16 cellular contexts compared by ENCODE assay signal in the genomic region with DNA sequence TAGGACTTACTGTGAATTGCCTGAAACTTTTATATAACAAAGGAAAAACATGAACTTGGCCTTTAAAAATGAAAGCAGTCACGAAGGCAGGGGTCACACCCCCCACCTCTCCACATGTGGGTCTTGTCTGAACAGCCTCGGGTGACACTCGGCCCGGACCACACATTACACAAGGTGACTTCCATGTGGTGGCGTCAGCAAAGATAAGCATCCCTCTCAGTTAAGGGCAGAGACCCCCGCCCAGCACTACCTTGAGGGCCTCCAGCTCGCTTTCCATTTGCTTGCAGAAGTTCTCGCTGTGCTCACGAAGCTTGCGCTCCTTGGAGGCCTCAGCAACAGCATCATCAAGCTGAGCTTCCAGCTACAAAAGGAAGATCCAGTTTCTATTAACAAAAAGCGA. TPM values are rescaled to one million over a fixed set of nuclear protein-coding genes. Genes with fewer than 3 reads are reported as not detected.
A peak's percentile ranks its signal among the peaks of the same experiment; 100 is the strongest.
DNase-seq lines count a peak whose midpoint lies in the region; TF ChIP-seq lines count a peak whose summit lies in the region.
"Had no signal": no experiment of that assay in that cellular context is flagged by ENCODE, and none has a peak within 500 bp of the region (broad histone marks: within the 10 kb centered on the region; RNA-seq: fewer than 3 reads in every experiment).

No MANE protein-coding gene starts in this region.

- H3K27ac ChIP-seq in SK-N-MC = peak overlapping the region; percentile 47; the same call in 1 of the 2 replicates
- no peak overlapping the region for H3K27ac ChIP-seq in spleen
- no peak overlapping the region for H3K27ac ChIP-seq in substantia nigra (ENCODE audit: low read depth, low read length, poor library complexity, severe bottlenecking)
- H3K27ac ChIP-seq: C4-2B, GM23248 had no signal

- H3K4me3 ChIP-seq in SK-N-MC (no peak overlapping the region), spleen (no peak overlapping the region)
- H3K4me3 ChIP-seq: GM23248 had no signal

- DNase-seq in SK-N-MC (ENCODE audit: low read depth, low spot score) (no peak), posterior vena cava (ENCODE audit: low spot score) (peak; percentile 45), spleen (peak; percentile 61), NCI-H510A treated with DMSO at 0.1 percent for 48 hours (lab: John Stamatoyannopoulos, UW) (no peak), substantia nigra (lab: John Stamatoyannopoulos, UW) (no peak)
- no peak for DNase-seq in effector CD8-positive, alpha-beta T cell (lab: John Stamatoyannopoulos, UW)
- DNase-seq: CD4-positive, alpha-beta T cell; CD8-positive, alpha-beta memory T cell; DMS 273 treated with DMSO at 0.1 percent for 48 hours; DMS79 treated with DMSO at 0.1 percent for 48 hours; GF-D8; GM23248; H7; HCEC 1CT had no signal

- H3K4me1 ChIP-seq in spleen = no peaks in the 10 kb centered on the region

- WGBS in spleen, 5 donors = 88 to 96% (median 93%) methylated on average over 8 to 11 of the region's 11 CpGs

- no peak for TF ChIP-seq POLR2A in spleen (IDR thresholded peaks at IDR 0.05)

- H3K27me3 ChIP-seq in spleen (replicated peaks in 1 of 7) = no peaks in the 10 kb centered on the region

- intact Hi-C loops in posterior vena cava (cut with DNase I) = no loop called here
- intact Hi-C loops in spleen (cut with DNase I; ENCODE audit: low total_unique reads) = no loop called here

- TF ChIP-seq CTCF in spleen (IDR thresholded peaks at IDR 0.05 in 8 of 11, conservative IDR thresholded peaks at IDR 0.05 in 3 of 11) = no peak

- no peak overlapping the region for H3K9ac ChIP-seq in SK-N-MC (ENCODE audit: insufficient read length)
- H3K9ac ChIP-seq: GM23248 had no signal

- H3K36me3 ChIP-seq in SK-N-MC (ENCODE audit: insufficient read depth, low read length) (peaks cover 70% of the 10 kb centered on the region), spleen (peaks cover 0 to 100% (median 77%) of the 10 kb centered on the region in 6 donors)

- no peaks in the 10 kb centered on the region for H3K9me3 ChIP-seq in SK-N-MC (ENCODE audit: low read depth, low read length)
- no peaks in the 10 kb centered on the region for H3K9me3 ChIP-seq in spleen

RNA-seq across cellular contexts. Expression of a gene that starts 47.4 kb away (rescaled TPM):
- total RNA-seq in posterior vena cava (under 1 TPM in 1 of 2 donors, not detected in 1; 0.10 TPM), spleen (1 to 10 TPM in 6 of 7 donors, under 1 TPM in 1; 0.65 to 3.0 (median 2.4) TPM)
- 1 to 10 TPM; 1.6 to 2.2 (median 2.1) TPM for polyA plus RNA-seq in spleen
- total RNA-seq: G401, GM23248 had no signal
- polyA plus RNA-seq: GM23248 had no signal

Comparison
In these comparisons a context has a peak if more than half of its experiments do, and no peak if none do; other contexts are left out.
1. DNase-seq: peak in posterior vena cava (single experiment) and spleen (single experiment); none in SK-N-MC (single experiment), effector CD8-positive, alpha-beta T cell (single experiment), NCI-H510A treated with DMSO at 0.1 percent for 48 hours (single experiment) and substantia nigra (0 of 49).